ENCODE assay signal across 22 cellular contexts in the genomic region with DNA sequence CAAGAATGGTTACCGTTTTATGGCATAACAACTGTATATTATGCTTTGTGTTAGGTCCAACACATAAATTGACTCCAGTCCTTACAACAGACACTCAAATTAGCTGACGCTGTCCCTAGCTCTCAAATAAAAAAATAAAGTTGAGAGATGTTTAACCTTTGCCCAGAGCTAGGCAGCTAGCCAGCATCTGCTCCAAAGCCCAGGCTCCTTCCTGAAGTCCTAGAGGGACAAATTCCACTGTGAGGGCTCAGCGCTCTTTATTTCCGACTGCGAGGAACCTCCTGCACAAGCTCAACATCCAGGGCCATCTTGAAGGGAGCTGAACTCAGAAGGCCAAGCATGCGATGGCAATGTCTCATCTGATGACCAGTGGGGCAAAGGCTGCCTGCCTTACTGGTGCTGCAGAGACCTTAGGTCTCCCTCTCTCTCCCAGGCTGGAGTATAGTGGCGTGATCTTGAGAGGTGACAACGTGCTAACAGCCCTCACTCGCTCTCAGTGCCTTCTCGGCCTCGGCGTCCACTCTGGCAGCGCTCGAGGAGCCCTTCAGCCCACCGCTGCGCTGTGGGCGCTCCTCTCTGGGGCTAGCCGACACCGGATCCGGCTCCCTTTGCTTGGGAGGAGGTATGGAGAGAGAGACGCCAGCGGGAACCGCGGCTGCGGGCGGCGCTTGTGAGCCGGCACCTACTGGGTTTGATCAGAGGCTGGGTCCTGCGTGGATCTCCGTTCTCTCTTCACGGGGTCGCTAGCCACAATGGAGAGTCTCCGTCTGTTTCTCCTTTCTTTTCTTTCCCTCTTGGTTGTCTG. TPM values are rescaled to one million over a fixed set of nuclear protein-coding genes. Genes with fewer than 3 reads are reported as not detected.
DNase-seq lines count a peak whose midpoint lies in the region; ATAC-seq, FAIRE-seq and TF ChIP-seq lines count a peak whose summit lies in the region.
"Had no signal": no experiment of that assay in that cellular context is flagged by ENCODE, and none has a peak within 500 bp of the region (broad histone marks: within the 10 kb centered on the region; RNA-seq: fewer than 3 reads in every experiment).

No MANE protein-coding gene starts in this region.

- H3K18ac ChIP-seq in H1 (ENCODE audit: extremely low read depth, low read length), result no peak overlapping the region

- peaks cover 19% of the 10 kb centered on the region for H3K4me1 Mint-ChIP-seq in type B pancreatic cell (ENCODE audit: unreplicated experiment)
- H3K4me1 Mint-ChIP-seq: activated CD4-positive, alpha-beta T cell treated with anti-CD3 and anti-CD28 coated beads for 36 hours; naive B cell had no signal

- no peak overlapping the region for H4K8ac ChIP-seq in H1 (ENCODE audit: extremely low read depth, insufficient read depth, low read length)

- no peaks in the 10 kb centered on the region for H3K27me3 Mint-ChIP-seq in type B pancreatic cell
- H3K27me3 Mint-ChIP-seq: activated CD4-positive, alpha-beta T cell treated with anti-CD3 and anti-CD28 coated beads for 36 hours; activated T-cell treated with anti-CD3 and anti-CD28 coated beads, Interleukin-2, amount 50 U/mL, for 24 hours; stimulated activated memory B cell treated with anti-CD40 and anti-IgM and Interleukin-4, amounts not matched to agents 10 μg/mL and 1 μg/mL and 100 μg/mL, for 72 hours had no signal

- ATAC-seq in right cardiac atrium, result peak; percentile 49 to 55
- ATAC-seq in PC-3, result no peak
- ATAC-seq: activated CD4-positive, alpha-beta T cell treated with anti-CD3 and anti-CD28 coated beads for 36 hours; GM12878; stimulated activated memory B cell treated with anti-CD40 and anti-IgM and Interleukin-4, amounts not matched to agents 10 μg/mL and 1 μg/mL and 100 μg/mL, for 72 hours had no signal

- TF ChIP-seq EP300 in H1 (IDR thresholded peaks at IDR 0.05; ENCODE audit: borderline replicate concordance in 1 of 2, low read depth in 2 of 2, low read length in 2 of 2), result no peak

- H3K27ac Mint-ChIP-seq in type B pancreatic cell, result no peak overlapping the region
- H3K27ac Mint-ChIP-seq: activated CD4-positive, alpha-beta T cell treated with anti-CD3 and anti-CD28 coated beads for 36 hours; activated T-cell treated with anti-CD3 and anti-CD28 coated beads, Interleukin-2, amount 50 U/mL, for 24 hours; stimulated activated memory B cell treated with anti-CD40 and anti-IgM and Interleukin-4, amounts not matched to agents 10 μg/mL and 1 μg/mL and 100 μg/mL, for 72 hours had no signal

- 85% methylated on average over 29 of the region's 33 CpGs; no CpG with 5 or more reads in 1 of the 2 experiments for WGBS in H1 (ENCODE audit: extremely low coverage in 1 of 2, insufficient coverage in 1 of 2, insufficient read length in 1 of 2, insufficient replicate concordance in 2 of 2, low coverage in 1 of 2, low lambda C conversion rate in 2 of 2, missing lambda C conversion rate in 1 of 2), 2 experiments
- WGBS in right cardiac atrium, result 70% methylated on average over 33 of the region's 33 CpGs

- H4K20me1 ChIP-seq in H1 (replicated peaks in 1 of 2; ENCODE audit: control insufficient read depth in 1 of 2, insufficient read depth in 2 of 2, low read length in 2 of 2) (no peaks in the 10 kb centered on the region), PC-3 (ENCODE audit: low read length) (no peaks in the 10 kb centered on the region)

- no peak overlapping the region for H2BK20ac ChIP-seq in H1 (ENCODE audit: low read length)

- no peaks in the 10 kb centered on the region for H3K36me3 Mint-ChIP-seq in type B pancreatic cell
- H3K36me3 Mint-ChIP-seq: naive B cell; stimulated activated memory B cell treated with anti-CD40 and anti-IgM and Interleukin-4, amounts not matched to agents 10 μg/mL and 1 μg/mL and 100 μg/mL, for 72 hours had no signal

- no peaks in the 10 kb centered on the region for H3K23me2 ChIP-seq in H1 (ENCODE audit: low read depth, low read length)

- DNase-seq in H1 (ENCODE audit: low read depth in 1 of 2, low spot score in 2 of 2), result peak in 1 of 2 experiments; percentile 44
- DNase-seq in right cardiac atrium, result peak in 2 of 3 donors; percentile 52 to 72
- DNase-seq in type B pancreatic cell (ENCODE audit: extremely low spot score, unreplicated experiment), result peak; percentile 49
- DNase-seq in PC-3, result no peak
- DNase-seq in A172 (ENCODE audit: low spot score), result no peak
- no peak for DNase-seq in NCI-H2171 treated with DMSO at 0.1 percent for 48 hours (lab: John Stamatoyannopoulos, UW)
- DNase-seq: activated CD4-positive, alpha-beta T cell treated with anti-CD3 and anti-CD28 coated beads for 36 hours; activated CD8-positive, alpha-beta memory T cell treated with anti-CD3 and anti-CD28 coated beads for 24 hours; activated T-cell treated with anti-CD3 and anti-CD28 coated beads, Interleukin-2, amount 50 U/mL, for 24 hours; DND-41; Karpas-422; mammary epithelial cell; naive B cell; NCI-H187 treated with DMSO at 0.1 percent for 48 hours; NCI-H2227 treated with DMSO at 0.1 percent for 48 hours; NCI-H774; T-helper 1 cell had no signal

- H3K79me1 ChIP-seq in H1 (ENCODE audit: low read depth, low read length), result no peaks in the 10 kb centered on the region

- no peak overlapping the region for H3K27ac ChIP-seq in H1 (ENCODE audit: low read depth, low read length)
- peak overlapping the region; percentile 11 for H3K27ac ChIP-seq in right cardiac atrium (ENCODE audit: low read length)
- peak overlapping the region; percentile 70 to 83 for H3K27ac ChIP-seq in mucosa of rectum (ENCODE audit: low read depth in 2 of 2, low read length in 2 of 2)
- H3K27ac ChIP-seq in PC-3 (ENCODE audit: low read length), result no peak overlapping the region

- CTCF ChIA-PET in H1 (lab: Charles Lee; ENCODE audit: partially characterized antibody), result interaction anchor here (0.7 to 3.0 kb wide), 10 partner anchors 14 to 174 kb away, joined by 3 to 10 read pairs (median 4); a partner anchor contains a TSS
- CTCF ChIA-PET in PC-3 (lab: Charles Lee), result no interaction called here

- H3K9me3 Mint-ChIP-seq in type B pancreatic cell, result peaks cover 4% of the 10 kb centered on the region
- H3K9me3 Mint-ChIP-seq: activated T-cell treated with anti-CD3 and anti-CD28 coated beads, Interleukin-2, amount 50 U/mL, for 24 hours; stimulated activated memory B cell treated with anti-CD40 and anti-IgM and Interleukin-4, amounts not matched to agents 10 μg/mL and 1 μg/mL and 100 μg/mL, for 72 hours had no signal

- no peak overlapping the region for H3K56ac ChIP-seq in H1 (replicated peaks; ENCODE audit: insufficient read length, low read depth, low read length)

- no peak; a peak in 1 of 4 replicates for TF ChIP-seq RAD21 in H1 (IDR thresholded peaks at IDR 0.05 in 1 of 2, conservative IDR thresholded peaks at IDR 0.05 in 1 of 2; ENCODE audit: low read depth in 2 of 2, low read length in 2 of 2)

- H3K14ac ChIP-seq in H1 (ENCODE audit: insufficient read length), result no peak overlapping the region

- no peaks in the 10 kb centered on the region for H3K4me1 ChIP-seq in H1 (replicated peaks in 1 of 4; ENCODE audit: control insufficient read depth in 3 of 4, insufficient read depth in 4 of 4, low read length in 3 of 4)
- peaks cover 1% of the 10 kb centered on the region for H3K4me1 ChIP-seq in right cardiac atrium (ENCODE audit: control insufficient read depth, insufficient read depth, low read length)
- H3K4me1 ChIP-seq in mucosa of rectum (ENCODE audit: control insufficient read depth in 2 of 2, insufficient read depth in 2 of 2, low read length in 2 of 2), result peaks cover 14 to 15% of the 10 kb centered on the region in 2 donors
- H3K4me1 ChIP-seq in PC-3 (ENCODE audit: insufficient read depth, low read length), result peaks cover 26% of the 10 kb centered on the region

- no peak overlapping the region for H2BK5ac ChIP-seq in H1 (ENCODE audit: low read depth, low read length)

- no peak for TF ChIP-seq POLR2A in H1 (IDR thresholded peaks at IDR 0.05; ENCODE audit: control extremely low read depth in 1 of 2, low read depth in 2 of 2, low read length in 2 of 2)

- H2BK12ac ChIP-seq in H1 (ENCODE audit: low read depth, low read length), result peak overlapping the region; percentile 33; the same call in 1 of the 2 replicates

- H2BK120ac ChIP-seq in H1 (replicated peaks; ENCODE audit: low read depth, low read length), result no peak overlapping the region

- no peak overlapping the region for H3K23ac ChIP-seq in H1 (ENCODE audit: insufficient read length)

- no TSS peak for BruUV-seq in PC-3 (replicated peaks; lab: Mats Ljungman, UMichigan)

- H3K4me2 ChIP-seq in H1 (ENCODE audit: insufficient read depth in 1 of 2, low read depth in 2 of 2, low read length in 2 of 2), result no peak overlapping the region
- H3K4me2 ChIP-seq in PC-3 (ENCODE audit: low read length), result no peak overlapping the region

- 0 out of 2 replicates have a peak overlapping the region, but pooled peaks have one; percentile 39 for H2AK5ac ChIP-seq in H1 (ENCODE audit: low read depth, low read length)

- H3K36me3 ChIP-seq in H1 (ENCODE audit: control insufficient read depth in 2 of 4, insufficient read depth in 4 of 4, low read length in 3 of 4) (no peaks in the 10 kb centered on the region), mucosa of rectum (ENCODE audit: control insufficient read depth in 2 of 2, insufficient read depth in 2 of 2, low read length in 2 of 2) (no peaks in the 10 kb centered on the region), PC-3 (ENCODE audit: low read depth, low read length) (no peaks in the 10 kb centered on the region)
- H3K36me3 ChIP-seq: breast epithelium had no signal

- H2AFZ ChIP-seq in H1 (ENCODE audit: low read length), result no peak overlapping the region
- no peak overlapping the region for H2AFZ ChIP-seq in PC-3 (ENCODE audit: low read length)

- H3K79me2 ChIP-seq in H1 (ENCODE audit: control insufficient read depth in 1 of 2, insufficient read depth in 2 of 2, low read length in 2 of 2), result no peaks in the 10 kb centered on the region
- H3K79me2 ChIP-seq in PC-3 (ENCODE audit: low read length), result no peaks in the 10 kb centered on the region

- no peak for FAIRE-seq in H1 (lab: Jason Lieb, UNC)
- FAIRE-seq: GM12878, TTC549 had no signal

- POLR2A ChIA-PET in H1 (lab: Charles Lee; ENCODE audit: partially characterized antibody), result interaction anchor here (1.3 to 2.7 kb wide), 3 partner anchors 17 to 43 kb away, joined by 3 to 6 read pairs (median 3); no protein-coding TSS in a partner anchor
- POLR2A ChIA-PET in PC-3 (lab: Charles Lee; ENCODE audit: unreplicated experiment), result interaction anchor here (0.5 kb wide), 1 partner anchor 10 kb away, joined by 9 read pairs; no protein-coding TSS in a partner anchor

- no peak overlapping the region for H2BK15ac ChIP-seq in H1 (ENCODE audit: low read length)

- no peak overlapping the region for H4K5ac ChIP-seq in H1 (ENCODE audit: insufficient read length, low read depth, low read length)

- H3K27me3 ChIP-seq in H1 (replicated peaks in 1 of 4; ENCODE audit: control insufficient read depth in 3 of 4, extremely low read depth in 1 of 4, insufficient read depth in 3 of 4, low read length in 3 of 4) (no peaks in the 10 kb centered on the region), right cardiac atrium (ENCODE audit: control insufficient read depth, insufficient read depth) (no peaks in the 10 kb centered on the region), mucosa of rectum (ENCODE audit: control insufficient read depth in 2 of 2, insufficient read depth in 2 of 2, low read length in 2 of 2) (no peaks in the 10 kb centered on the region), PC-3 (ENCODE audit: low read length) (no peaks in the 10 kb centered on the region)
- H3K27me3 ChIP-seq: breast epithelium had no signal

- intact Hi-C loops in right cardiac atrium (cut with DNase I), result no loop called here
- intact Hi-C loops in PC-3 (cut with micrococcal nuclease), result no loop called here

- H3K4me3 Mint-ChIP-seq in type B pancreatic cell, result no peak overlapping the region
- H3K4me3 Mint-ChIP-seq: activated CD4-positive, alpha-beta T cell treated with anti-CD3 and anti-CD28 coated beads for 36 hours; activated T-cell treated with anti-CD3 and anti-CD28 coated beads, Interleukin-2, amount 50 U/mL, for 24 hours; naive B cell; stimulated activated memory B cell treated with anti-CD40 and anti-IgM and Interleukin-4, amounts not matched to agents 10 μg/mL and 1 μg/mL and 100 μg/mL, for 72 hours had no signal

- H4K91ac ChIP-seq in H1 (replicated peaks; ENCODE audit: insufficient read length, low read length), result no peak overlapping the region

- H3F3A ChIP-seq in PC-3 (ENCODE audit: low read length, unreplicated experiment), result no peaks in the 10 kb centered on the region

- no peaks in the 10 kb centered on the region for H3K9me2 ChIP-seq in PC-3 (replicated peaks; ENCODE audit: low read length)

- peaks cover 3 to 4% of the 10 kb centered on the region in 2 experiments; a peak in 1 of 4 replicates for H3K9me3 ChIP-seq in H1 (ENCODE audit: insufficient read depth in 2 of 2, low read depth in 1 of 2, low read length in 1 of 2)
- H3K9me3 ChIP-seq in right cardiac atrium (ENCODE audit: control insufficient read depth, low read length), result no peaks in the 10 kb centered on the region
- no peaks in the 10 kb centered on the region for H3K9me3 ChIP-seq in mucosa of rectum (ENCODE audit: control insufficient read depth in 2 of 2, low read length in 2 of 2)
- H3K9me3 ChIP-seq in PC-3 (ENCODE audit: low read length), result no peaks in the 10 kb centered on the region
- H3K9me3 ChIP-seq: breast epithelium had no signal

- H3K9ac ChIP-seq in H1 (replicated peaks in 1 of 4; ENCODE audit: extremely low read depth in 1 of 4, low read depth in 3 of 4, low read length in 3 of 4), result no peak overlapping the region
- H3K9ac ChIP-seq in mucosa of rectum (ENCODE audit: low read depth in 1 of 2, low read length in 2 of 2), result peak overlapping the region in 1 of 2 donors; percentile 39
- H3K9ac ChIP-seq in PC-3 (ENCODE audit: low read length), result no peak overlapping the region

- no peak overlapping the region for H3K4ac ChIP-seq in H1 (replicated peaks; ENCODE audit: insufficient read length, low read depth, low read length)

- H3K4me3 ChIP-seq in H1 (ENCODE audit: extremely low read depth in 1 of 4, insufficient read depth in 2 of 4, low read depth in 3 of 4, low read length in 4 of 4) (no peak overlapping the region), right cardiac atrium (ENCODE audit: low read length) (no peak overlapping the region), mucosa of rectum (ENCODE audit: low read length in 2 of 2) (peak overlapping the region in 1 of 2 donors; percentile 11), PC-3 (ENCODE audit: low read length) (no peak overlapping the region)
- H3K4me3 ChIP-seq: breast epithelium, GM12878 had no signal

- TF ChIP-seq CTCF in H1 (IDR thresholded peaks at IDR 0.05; ENCODE audit: control extremely low read depth in 1 of 3, insufficient read depth in 1 of 3, low read depth in 1 of 3, low read length in 3 of 3) (no peak), type B pancreatic cell (conservative IDR thresholded peaks at IDR 0.05) (no peak), PC-3 (conservative IDR thresholded peaks at IDR 0.05; ENCODE audit: low read depth, low read length) (no peak)

RNA-seq across cellular contexts. Expression of a gene that starts 24.7 kb away (rescaled TPM):
- 8.5 and 8.8 TPM in 2 replicates for total RNA-seq in H1 (2021; fragmentation: NEBNext Ultra II Directional; extraction: Animal tissue kit (Norgen Biotek cat#: 25700))
- polyA plus RNA-seq in H1 (2011; rRNA removed), result 2.5 and 3.4 TPM in 2 replicates
- 2.8 TPM for polyA plus RNA-seq in H1 (2011; cell fraction: cytosol; rRNA removed)
- polyA plus RNA-seq in H1 (2011; cell fraction: nucleus; rRNA removed), result 4.1 TPM
- 2.5 to 3.4 TPM (median 3.1 TPM) in 4 replicates for polyA plus RNA-seq in H1 (2012, experiment 1 of 2)
- polyA plus RNA-seq in H1 (2012, experiment 2 of 2), result 0.63 TPM
- polyA plus RNA-seq in H1 (2013, experiment 1 of 2), result 3.5 TPM
- 3.6 TPM for polyA plus RNA-seq in H1 (2013, experiment 2 of 2)
- 8.5 and 10.8 TPM in 2 replicates for polyA minus RNA-seq in H1 (2011; rRNA and poly(A)+ RNA removed)
- 7.9 TPM for polyA minus RNA-seq in H1 (2011; cell fraction: cytosol; rRNA and poly(A)+ RNA removed)
- 14.4 TPM for polyA minus RNA-seq in H1 (2011; cell fraction: nucleus; rRNA and poly(A)+ RNA removed)
- total RNA-seq in right cardiac atrium, result 10 to 100 TPM; 51.0 to 81.7 (median 54.7) TPM
- 30.3 TPM for polyA plus RNA-seq in right cardiac atrium
- 4.1 and 4.8 TPM in 2 replicates for total RNA-seq in type B pancreatic cell (ENCODE audit: low replicate concordance)
- 16.0 and 21.8 TPM in 2 replicates for total RNA-seq in PC-3 (2014; rRNA removed)
- total RNA-seq in A172 (2014; rRNA removed; shearing (Covaris generic)), result 2.5 and 3.3 TPM in 2 replicates

Comparison
In these comparisons a context has a peak if more than half of its experiments do, and no peak if none do; other contexts are left out.
1. DNase-seq: peak in right cardiac atrium (2 of 3) and type B pancreatic cell (single experiment); none in PC-3 (single experiment), A172 (single experiment) and NCI-H2171 treated with DMSO at 0.1 percent for 48 hours (single experiment).
2. H3K27ac ChIP-seq: peak in right cardiac atrium (single experiment) and mucosa of rectum (2 of 2); none in H1 (single experiment) and PC-3 (single experiment).